ENCODE assay signal across 22 cellular contexts in genomic region chr20:10752206-10752605, GRCh38.
"Had no signal": no experiment of that assay in that cellular context is flagged by ENCODE, and none has a peak within 500 bp of the region (broad histone marks: within the 10 kb centered on the region; RNA-seq: fewer than 3 reads in every experiment).

No MANE protein-coding gene starts in this region.

- H3K9me3 Mint-ChIP-seq: effector memory CD8-positive, alpha-beta T cell; endodermal cell; mesothelial cell of epicardium had no signal

- H3K27me3 ChIP-seq: esophagus squamous epithelium, gastrocnemius medialis, heart right ventricle, left lung had no signal

- ATAC-seq: effector memory CD8-positive, alpha-beta T cell; esophagus mucosa; gastrocnemius medialis; heart right ventricle; left lung; left ventricle myocardium superior; lower lobe of right lung; mucosa of descending colon had no signal

- H3K4me3 Mint-ChIP-seq: effector memory CD8-positive, alpha-beta T cell; endodermal cell; mesothelial cell of epicardium had no signal

- H3K27ac Mint-ChIP-seq: effector memory CD8-positive, alpha-beta T cell; endodermal cell; mesothelial cell of epicardium had no signal

- H3K36me3 ChIP-seq: esophagus squamous epithelium, gastrocnemius medialis, heart right ventricle, left lung, lower lobe of right lung had no signal

- DNase-seq: effector CD8-positive, alpha-beta T cell; effector memory CD8-positive, alpha-beta T cell; endodermal cell; erythroblast; esophagus squamous epithelium; foreskin fibroblast; foreskin melanocyte; gastrocnemius medialis; glutamatergic neuron; head of caudate nucleus; heart right ventricle; hippocampal formation; left cardiac atrium; left lung; left ventricle myocardium superior; lower lobe of right lung; mesenchymal stem cell; mucosa of descending colon had no signal

- H3K4me1 ChIP-seq: gastrocnemius medialis, lower lobe of right lung had no signal

- H3K9me3 ChIP-seq: esophagus squamous epithelium, gastrocnemius medialis, heart right ventricle, left lung, lower lobe of right lung, mucosa of descending colon had no signal

- H3K36me3 Mint-ChIP-seq: mesothelial cell of epicardium had no signal

- H3K27ac ChIP-seq: epithelial cell of prostate, esophagus squamous epithelium, gastrocnemius medialis, heart right ventricle, left lung, lower lobe of right lung had no signal

- H3K4me3 ChIP-seq: coronary artery, esophagus squamous epithelium, gastrocnemius medialis, heart right ventricle, left lung, lower lobe of right lung, mucosa of descending colon had no signal
